1 cellular context compared by ENCODE assay signal in the genomic region with DNA sequence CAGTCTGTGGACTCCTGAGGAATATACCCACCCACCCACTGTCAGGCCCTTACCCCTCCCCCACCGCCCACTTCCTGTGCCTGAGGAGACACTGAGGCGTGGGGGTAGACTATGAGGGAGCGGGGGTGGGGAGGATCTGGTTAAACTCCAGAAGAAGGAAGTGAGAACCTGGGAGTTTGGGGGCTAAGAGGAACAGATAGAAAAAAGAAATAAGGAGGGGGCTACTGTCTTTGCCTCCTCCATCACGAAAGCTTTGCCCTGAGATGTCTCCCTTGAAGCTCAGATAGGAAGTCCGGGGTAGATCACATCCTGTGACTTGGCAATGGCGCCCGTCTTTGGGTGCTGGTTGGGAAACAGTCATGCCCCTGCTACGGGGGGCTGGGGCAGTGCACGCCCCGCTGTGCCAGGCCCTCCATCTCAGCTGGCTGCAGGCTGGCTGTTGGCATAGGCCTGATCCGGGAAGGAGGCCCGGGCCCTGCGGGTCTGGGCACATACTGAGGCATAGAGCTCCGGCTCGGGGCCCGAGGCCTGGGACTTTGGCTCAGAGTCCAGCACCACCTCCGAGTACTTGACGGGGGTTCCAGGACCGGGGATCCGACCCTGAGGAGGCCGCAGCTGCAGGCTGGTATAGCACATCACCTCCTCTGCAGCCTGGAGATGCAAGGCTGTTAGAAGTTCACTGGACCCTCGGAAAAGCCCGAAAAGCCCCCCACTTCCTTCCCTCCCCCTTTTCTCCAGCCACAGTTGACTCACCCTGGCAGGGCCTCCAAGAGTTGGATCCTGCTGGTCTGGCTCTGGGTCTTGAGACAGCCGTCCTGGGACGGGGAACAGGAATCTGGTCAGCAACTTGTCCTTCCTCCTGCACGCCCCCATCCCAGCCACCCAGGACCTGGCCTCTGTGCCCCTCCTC.
TF ChIP-seq lines count a peak whose summit lies in the region.

No MANE protein-coding gene starts in this region.

TF ChIP-seq in WTC11, 78 proteins besides CTCF, POLR2A, EP300 and RAD21 (continued from another document):
- TF ChIP-seq, protein P1, sequence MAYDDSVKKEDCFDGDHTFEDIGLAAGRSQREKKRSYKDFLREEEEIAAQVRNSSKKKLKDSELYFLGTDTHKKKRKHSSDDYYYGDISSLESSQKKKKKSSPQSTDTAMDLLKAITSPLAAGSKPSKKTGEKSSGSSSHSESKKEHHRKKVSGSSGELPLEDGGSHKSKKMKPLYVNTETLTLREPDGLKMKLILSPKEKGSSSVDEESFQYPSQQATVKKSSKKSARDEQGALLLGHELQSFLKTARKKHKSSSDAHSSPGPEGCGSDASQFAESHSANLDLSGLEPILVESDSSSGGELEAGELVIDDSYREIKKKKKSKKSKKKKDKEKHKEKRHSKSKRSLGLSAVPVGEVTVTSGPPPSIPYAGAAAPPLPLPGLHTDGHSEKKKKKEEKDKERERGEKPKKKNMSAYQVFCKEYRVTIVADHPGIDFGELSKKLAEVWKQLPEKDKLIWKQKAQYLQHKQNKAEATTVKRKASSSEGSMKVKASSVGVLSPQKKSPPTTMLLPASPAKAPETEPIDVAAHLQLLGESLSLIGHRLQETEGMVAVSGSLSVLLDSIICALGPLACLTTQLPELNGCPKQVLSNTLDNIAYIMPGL (CRISPR knock-in tag; IDR thresholded peaks at IDR 0.05) = no peak
- TF ChIP-seq FOXJ3 (CRISPR knock-in tag; IDR thresholded peaks at IDR 0.05; ENCODE audit: borderline replicate concordance) (no peak), CBFB (CRISPR knock-in tag; IDR thresholded peaks at IDR 0.05; ENCODE audit: low read depth) (no peak), ZNF671 (CRISPR knock-in tag; IDR thresholded peaks at IDR 0.05) (no peak), ZNF138 (CRISPR knock-in tag; conservative IDR thresholded peaks at IDR 0.05) (no peak), SMAD3 (CRISPR knock-in tag; IDR thresholded peaks at IDR 0.05; ENCODE audit: borderline replicate concordance) (no peak), KAT7 (CRISPR knock-in tag; IDR thresholded peaks at IDR 0.05; ENCODE audit: borderline replicate concordance) (no peak)
- TF ChIP-seq, protein P2, sequence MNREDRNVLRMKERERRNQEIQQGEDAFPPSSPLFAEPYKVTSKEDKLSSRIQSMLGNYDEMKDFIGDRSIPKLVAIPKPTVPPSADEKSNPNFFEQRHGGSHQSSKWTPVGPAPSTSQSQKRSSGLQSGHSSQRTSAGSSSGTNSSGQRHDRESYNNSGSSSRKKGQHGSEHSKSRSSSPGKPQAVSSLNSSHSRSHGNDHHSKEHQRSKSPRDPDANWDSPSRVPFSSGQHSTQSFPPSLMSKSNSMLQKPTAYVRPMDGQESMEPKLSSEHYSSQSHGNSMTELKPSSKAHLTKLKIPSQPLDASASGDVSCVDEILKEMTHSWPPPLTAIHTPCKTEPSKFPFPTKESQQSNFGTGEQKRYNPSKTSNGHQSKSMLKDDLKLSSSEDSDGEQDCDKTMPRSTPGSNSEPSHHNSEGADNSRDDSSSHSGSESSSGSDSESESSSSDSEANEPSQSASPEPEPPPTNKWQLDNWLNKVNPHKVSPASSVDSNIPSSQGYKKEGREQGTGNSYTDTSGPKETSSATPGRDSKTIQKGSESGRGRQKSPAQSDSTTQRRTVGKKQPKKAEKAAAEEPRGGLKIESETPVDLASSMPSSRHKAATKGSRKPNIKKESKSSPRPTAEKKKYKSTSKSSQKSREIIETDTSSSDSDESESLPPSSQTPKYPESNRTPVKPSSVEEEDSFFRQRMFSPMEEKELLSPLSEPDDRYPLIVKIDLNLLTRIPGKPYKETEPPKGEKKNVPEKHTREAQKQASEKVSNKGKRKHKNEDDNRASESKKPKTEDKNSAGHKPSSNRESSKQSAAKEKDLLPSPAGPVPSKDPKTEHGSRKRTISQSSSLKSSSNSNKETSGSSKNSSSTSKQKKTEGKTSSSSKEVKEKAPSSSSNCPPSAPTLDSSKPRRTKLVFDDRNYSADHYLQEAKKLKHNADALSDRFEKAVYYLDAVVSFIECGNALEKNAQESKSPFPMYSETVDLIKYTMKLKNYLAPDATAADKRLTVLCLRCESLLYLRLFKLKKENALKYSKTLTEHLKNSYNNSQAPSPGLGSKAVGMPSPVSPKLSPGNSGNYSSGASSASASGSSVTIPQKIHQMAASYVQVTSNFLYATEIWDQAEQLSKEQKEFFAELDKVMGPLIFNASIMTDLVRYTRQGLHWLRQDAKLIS (CRISPR knock-in tag; IDR thresholded peaks at IDR 0.05; ENCODE audit: borderline replicate concordance) = no peak
- TF ChIP-seq, protein P3, sequence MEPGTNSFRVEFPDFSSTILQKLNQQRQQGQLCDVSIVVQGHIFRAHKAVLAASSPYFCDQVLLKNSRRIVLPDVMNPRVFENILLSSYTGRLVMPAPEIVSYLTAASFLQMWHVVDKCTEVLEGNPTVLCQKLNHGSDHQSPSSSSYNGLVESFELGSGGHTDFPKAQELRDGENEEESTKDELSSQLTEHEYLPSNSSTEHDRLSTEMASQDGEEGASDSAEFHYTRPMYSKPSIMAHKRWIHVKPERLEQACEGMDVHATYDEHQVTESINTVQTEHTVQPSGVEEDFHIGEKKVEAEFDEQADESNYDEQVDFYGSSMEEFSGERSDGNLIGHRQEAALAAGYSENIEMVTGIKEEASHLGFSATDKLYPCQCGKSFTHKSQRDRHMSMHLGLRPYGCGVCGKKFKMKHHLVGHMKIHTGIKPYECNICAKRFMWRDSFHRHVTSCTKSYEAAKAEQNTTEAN (CRISPR knock-in tag; IDR thresholded peaks at IDR 0.05) = no peak
- TF ChIP-seq, protein P4, sequence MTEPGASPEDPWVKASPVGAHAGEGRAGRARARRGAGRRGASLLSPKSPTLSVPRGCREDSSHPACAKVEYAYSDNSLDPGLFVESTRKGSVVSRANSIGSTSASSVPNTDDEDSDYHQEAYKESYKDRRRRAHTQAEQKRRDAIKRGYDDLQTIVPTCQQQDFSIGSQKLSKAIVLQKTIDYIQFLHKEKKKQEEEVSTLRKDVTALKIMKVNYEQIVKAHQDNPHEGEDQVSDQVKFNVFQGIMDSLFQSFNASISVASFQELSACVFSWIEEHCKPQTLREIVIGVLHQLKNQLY (CRISPR knock-in tag; IDR thresholded peaks at IDR 0.05) = no peak
- TF ChIP-seq, protein P5, sequence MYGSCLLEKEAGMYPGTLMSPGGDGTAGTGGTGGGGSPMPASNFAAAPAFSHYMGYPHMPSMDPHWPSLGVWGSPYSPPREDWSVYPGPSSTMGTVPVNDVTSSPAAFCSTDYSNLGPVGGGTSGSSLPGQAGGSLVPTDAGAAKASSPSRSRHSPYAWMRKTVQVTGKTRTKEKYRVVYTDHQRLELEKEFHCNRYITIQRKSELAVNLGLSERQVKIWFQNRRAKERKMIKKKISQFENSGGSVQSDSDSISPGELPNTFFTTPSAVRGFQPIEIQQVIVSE (CRISPR knock-in tag; IDR thresholded peaks at IDR 0.05; ENCODE audit: borderline replicate concordance) = no peak
